Comparison of ENCODE assay signal across 1 cellular context in the genomic region with DNA sequence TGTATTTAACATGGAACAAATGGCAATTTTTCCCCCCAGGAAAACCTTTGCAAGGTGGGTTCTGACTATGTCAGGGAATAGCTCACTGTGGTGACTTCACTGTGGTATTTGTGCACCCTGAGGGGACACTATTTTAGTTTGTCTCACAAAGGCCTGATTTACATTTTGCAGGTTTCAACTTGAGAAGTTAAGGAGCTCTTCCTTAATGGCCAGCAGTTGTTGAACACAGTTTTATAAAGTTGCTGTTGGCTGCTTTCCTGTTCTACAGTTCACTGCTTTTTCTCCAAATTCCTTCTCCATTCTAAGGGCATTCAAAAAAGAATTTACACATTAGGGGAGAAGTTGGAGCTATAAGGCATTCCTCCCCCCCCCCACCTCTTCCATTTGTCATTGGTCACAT.
TF ChIP-seq lines count a peak whose summit lies in the region.

No MANE protein-coding gene starts in this region.

TF ChIP-seq in HEK293, 187 proteins besides CTCF, POLR2A, EP300 and RAD21 (continued from another document):
- TF ChIP-seq, protein P1, sequence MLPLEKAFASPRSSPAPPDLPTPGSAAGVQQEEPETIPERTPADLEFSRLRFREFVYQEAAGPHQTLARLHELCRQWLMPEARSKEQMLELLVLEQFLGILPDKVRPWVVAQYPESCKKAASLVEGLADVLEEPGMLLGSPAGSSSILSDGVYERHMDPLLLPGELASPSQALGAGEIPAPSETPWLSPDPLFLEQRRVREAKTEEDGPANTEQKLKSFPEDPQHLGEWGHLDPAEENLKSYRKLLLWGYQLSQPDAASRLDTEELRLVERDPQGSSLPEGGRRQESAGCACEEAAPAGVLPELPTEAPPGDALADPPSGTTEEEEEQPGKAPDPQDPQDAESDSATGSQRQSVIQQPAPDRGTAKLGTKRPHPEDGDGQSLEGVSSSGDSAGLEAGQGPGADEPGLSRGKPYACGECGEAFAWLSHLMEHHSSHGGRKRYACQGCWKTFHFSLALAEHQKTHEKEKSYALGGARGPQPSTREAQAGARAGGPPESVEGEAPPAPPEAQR (tag by site-specific recombination; IDR thresholded peaks at IDR 0.05): no peak
- TF ChIP-seq ZXDB (tag by site-specific recombination; IDR thresholded peaks at IDR 0.05) (0 out of 2 replicates have a peak, but pooled peaks have one; percentile 7), ZIC2 (tag by site-specific recombination; IDR thresholded peaks at IDR 0.05) (no peak), GLI2 (tag by site-specific recombination; IDR thresholded peaks at IDR 0.05; ENCODE audit: borderline replicate concordance, low read depth) (no peak), ZNF624 (tag by site-specific recombination; IDR thresholded peaks at IDR 0.05) (no peak), OSR2 (tag by site-specific recombination; IDR thresholded peaks at IDR 0.05) (peak; percentile 20; the same call in 1 of the 2 replicates), ZNF560 (tag by site-specific recombination; IDR thresholded peaks at IDR 0.05; ENCODE audit: borderline replicate concordance) (no peak), ZNF677 (tag by site-specific recombination; IDR thresholded peaks at IDR 0.05) (no peak), ZBTB20 (tag by site-specific recombination; IDR thresholded peaks at IDR 0.05) (no peak), SALL2 (tag by site-specific recombination; IDR thresholded peaks at IDR 0.05; ENCODE audit: borderline replicate concordance) (no peak), ZNF302 (tag by site-specific recombination; IDR thresholded peaks at IDR 0.05; ENCODE audit: low read depth) (no peak), ZBTB8A (tag by site-specific recombination; IDR thresholded peaks at IDR 0.05) (no peak), ZNF23 (tag by site-specific recombination; IDR thresholded peaks at IDR 0.05; ENCODE audit: borderline replicate concordance) (no peak), ZNF792 (tag by site-specific recombination; IDR thresholded peaks at IDR 0.05) (no peak), GLIS1 (tag by site-specific recombination; IDR thresholded peaks at IDR 0.05) (no peak), ZNF174 (tag by site-specific recombination; IDR thresholded peaks at IDR 0.05) (no peak), ZNF521 (tag by site-specific recombination; IDR thresholded peaks at IDR 0.05) (no peak), RBAK (tag by site-specific recombination; IDR thresholded peaks at IDR 0.05) (no peak)
- TF ChIP-seq, protein P2, sequence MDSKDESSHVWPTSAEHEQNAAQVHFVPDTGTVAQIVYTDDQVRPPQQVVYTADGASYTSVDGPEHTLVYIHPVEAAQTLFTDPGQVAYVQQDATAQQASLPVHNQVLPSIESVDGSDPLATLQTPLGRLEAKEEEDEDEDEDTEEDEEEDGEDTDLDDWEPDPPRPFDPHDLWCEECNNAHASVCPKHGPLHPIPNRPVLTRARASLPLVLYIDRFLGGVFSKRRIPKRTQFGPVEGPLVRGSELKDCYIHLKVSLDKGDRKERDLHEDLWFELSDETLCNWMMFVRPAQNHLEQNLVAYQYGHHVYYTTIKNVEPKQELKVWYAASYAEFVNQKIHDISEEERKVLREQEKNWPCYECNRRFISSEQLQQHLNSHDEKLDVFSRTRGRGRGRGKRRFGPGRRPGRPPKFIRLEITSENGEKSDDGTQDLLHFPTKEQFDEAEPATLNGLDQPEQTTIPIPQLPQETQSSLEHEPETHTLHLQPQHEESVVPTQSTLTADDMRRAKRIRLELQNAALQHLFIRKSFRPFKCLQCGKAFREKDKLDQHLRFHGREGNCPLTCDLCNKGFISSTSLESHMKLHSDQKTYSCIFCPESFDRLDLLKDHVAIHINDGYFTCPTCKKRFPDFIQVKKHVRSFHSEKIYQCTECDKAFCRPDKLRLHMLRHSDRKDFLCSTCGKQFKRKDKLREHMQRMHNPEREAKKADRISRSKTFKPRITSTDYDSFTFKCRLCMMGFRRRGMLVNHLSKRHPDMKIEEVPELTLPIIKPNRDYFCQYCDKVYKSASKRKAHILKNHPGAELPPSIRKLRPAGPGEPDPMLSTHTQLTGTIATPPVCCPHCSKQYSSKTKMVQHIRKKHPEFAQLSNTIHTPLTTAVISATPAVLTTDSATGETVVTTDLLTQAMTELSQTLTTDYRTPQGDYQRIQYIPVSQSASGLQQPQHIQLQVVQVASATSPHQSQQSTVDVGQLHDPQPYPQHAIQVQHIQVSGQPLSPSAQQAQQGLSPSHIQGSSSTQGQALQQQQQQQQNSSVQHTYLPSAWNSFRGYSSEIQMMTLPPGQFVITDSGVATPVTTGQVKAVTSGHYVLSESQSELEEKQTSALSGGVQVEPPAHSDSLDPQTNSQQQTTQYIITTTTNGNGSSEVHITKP (tag by site-specific recombination; IDR thresholded peaks at IDR 0.05): peak; percentile 40; the same call in 1 of the 2 replicates
- TF ChIP-seq, protein P3, sequence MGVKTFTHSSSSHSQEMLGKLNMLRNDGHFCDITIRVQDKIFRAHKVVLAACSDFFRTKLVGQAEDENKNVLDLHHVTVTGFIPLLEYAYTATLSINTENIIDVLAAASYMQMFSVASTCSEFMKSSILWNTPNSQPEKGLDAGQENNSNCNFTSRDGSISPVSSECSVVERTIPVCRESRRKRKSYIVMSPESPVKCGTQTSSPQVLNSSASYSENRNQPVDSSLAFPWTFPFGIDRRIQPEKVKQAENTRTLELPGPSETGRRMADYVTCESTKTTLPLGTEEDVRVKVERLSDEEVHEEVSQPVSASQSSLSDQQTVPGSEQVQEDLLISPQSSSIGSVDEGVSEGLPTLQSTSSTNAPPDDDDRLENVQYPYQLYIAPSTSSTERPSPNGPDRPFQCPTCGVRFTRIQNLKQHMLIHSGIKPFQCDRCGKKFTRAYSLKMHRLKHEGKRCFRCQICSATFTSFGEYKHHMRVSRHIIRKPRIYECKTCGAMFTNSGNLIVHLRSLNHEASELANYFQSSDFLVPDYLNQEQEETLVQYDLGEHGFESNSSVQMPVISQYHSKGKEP (tag by site-specific recombination; IDR thresholded peaks at IDR 0.05): peak; percentile 14; the same call in 1 of the 2 replicates
- TF ChIP-seq, protein P4, sequence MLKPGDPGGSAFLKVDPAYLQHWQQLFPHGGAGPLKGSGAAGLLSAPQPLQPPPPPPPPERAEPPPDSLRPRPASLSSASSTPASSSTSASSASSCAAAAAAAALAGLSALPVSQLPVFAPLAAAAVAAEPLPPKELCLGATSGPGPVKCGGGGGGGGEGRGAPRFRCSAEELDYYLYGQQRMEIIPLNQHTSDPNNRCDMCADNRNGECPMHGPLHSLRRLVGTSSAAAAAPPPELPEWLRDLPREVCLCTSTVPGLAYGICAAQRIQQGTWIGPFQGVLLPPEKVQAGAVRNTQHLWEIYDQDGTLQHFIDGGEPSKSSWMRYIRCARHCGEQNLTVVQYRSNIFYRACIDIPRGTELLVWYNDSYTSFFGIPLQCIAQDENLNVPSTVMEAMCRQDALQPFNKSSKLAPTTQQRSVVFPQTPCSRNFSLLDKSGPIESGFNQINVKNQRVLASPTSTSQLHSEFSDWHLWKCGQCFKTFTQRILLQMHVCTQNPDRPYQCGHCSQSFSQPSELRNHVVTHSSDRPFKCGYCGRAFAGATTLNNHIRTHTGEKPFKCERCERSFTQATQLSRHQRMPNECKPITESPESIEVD (tag by site-specific recombination; IDR thresholded peaks at IDR 0.05): peak; percentile 67
- TF ChIP-seq, protein P5, sequence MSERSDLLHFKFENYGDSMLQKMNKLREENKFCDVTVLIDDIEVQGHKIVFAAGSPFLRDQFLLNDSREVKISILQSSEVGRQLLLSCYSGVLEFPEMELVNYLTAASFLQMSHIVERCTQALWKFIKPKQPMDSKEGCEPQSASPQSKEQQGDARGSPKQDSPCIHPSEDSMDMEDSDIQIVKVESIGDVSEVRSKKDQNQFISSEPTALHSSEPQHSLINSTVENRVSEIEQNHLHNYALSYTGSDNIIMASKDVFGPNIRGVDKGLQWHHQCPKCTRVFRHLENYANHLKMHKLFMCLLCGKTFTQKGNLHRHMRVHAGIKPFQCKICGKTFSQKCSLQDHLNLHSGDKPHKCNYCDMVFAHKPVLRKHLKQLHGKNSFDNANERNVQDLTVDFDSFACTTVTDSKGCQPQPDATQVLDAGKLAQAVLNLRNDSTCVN (tag by site-specific recombination; optimal IDR thresholded peaks at IDR 0.05): no peak
- TF ChIP-seq, protein P6, sequence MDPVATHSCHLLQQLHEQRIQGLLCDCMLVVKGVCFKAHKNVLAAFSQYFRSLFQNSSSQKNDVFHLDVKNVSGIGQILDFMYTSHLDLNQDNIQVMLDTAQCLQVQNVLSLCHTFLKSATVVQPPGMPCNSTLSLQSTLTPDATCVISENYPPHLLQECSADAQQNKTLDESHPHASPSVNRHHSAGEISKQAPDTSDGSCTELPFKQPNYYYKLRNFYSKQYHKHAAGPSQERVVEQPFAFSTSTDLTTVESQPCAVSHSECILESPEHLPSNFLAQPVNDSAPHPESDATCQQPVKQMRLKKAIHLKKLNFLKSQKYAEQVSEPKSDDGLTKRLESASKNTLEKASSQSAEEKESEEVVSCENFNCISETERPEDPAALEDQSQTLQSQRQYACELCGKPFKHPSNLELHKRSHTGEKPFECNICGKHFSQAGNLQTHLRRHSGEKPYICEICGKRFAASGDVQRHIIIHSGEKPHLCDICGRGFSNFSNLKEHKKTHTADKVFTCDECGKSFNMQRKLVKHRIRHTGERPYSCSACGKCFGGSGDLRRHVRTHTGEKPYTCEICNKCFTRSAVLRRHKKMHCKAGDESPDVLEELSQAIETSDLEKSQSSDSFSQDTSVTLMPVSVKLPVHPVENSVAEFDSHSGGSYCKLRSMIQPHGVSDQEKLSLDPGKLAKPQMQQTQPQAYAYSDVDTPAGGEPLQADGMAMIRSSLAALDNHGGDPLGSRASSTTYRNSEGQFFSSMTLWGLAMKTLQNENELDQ (tag by site-specific recombination; IDR thresholded peaks at IDR 0.05; ENCODE audit: low read depth): no peak
- TF ChIP-seq, protein P7, sequence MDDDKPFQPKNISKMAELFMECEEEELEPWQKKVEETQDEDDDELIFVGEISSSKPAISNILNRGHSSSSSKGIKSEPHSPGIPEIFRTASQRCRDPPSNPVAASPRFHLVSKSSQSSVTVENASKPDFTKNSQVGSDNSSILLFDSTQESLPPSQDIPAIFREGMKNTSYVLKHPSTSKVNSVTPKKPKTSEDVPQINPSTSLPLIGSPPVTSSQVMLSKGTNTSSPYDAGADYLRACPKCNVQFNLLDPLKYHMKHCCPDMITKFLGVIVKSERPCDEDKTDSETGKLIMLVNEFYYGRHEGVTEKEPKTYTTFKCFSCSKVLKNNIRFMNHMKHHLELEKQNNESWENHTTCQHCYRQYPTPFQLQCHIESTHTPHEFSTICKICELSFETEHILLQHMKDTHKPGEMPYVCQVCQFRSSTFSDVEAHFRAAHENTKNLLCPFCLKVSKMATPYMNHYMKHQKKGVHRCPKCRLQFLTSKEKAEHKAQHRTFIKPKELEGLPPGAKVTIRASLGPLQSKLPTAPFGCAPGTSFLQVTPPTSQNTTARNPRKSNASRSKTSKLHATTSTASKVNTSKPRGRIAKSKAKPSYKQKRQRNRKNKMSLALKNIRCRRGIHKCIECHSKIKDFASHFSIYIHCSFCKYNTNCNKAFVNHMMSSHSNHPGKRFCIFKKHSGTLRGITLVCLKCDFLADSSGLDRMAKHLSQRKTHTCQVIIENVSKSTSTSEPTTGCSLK (tag by site-specific recombination; IDR thresholded peaks at IDR 0.05): no peak
- TF ChIP-seq, protein P8, sequence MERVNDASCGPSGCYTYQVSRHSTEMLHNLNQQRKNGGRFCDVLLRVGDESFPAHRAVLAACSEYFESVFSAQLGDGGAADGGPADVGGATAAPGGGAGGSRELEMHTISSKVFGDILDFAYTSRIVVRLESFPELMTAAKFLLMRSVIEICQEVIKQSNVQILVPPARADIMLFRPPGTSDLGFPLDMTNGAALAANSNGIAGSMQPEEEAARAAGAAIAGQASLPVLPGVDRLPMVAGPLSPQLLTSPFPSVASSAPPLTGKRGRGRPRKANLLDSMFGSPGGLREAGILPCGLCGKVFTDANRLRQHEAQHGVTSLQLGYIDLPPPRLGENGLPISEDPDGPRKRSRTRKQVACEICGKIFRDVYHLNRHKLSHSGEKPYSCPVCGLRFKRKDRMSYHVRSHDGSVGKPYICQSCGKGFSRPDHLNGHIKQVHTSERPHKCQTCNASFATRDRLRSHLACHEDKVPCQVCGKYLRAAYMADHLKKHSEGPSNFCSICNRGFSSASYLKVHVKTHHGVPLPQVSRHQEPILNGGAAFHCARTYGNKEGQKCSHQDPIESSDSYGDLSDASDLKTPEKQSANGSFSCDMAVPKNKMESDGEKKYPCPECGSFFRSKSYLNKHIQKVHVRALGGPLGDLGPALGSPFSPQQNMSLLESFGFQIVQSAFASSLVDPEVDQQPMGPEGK (tag by site-specific recombination; IDR thresholded peaks at IDR 0.05): no peak
- TF ChIP-seq, protein P9, sequence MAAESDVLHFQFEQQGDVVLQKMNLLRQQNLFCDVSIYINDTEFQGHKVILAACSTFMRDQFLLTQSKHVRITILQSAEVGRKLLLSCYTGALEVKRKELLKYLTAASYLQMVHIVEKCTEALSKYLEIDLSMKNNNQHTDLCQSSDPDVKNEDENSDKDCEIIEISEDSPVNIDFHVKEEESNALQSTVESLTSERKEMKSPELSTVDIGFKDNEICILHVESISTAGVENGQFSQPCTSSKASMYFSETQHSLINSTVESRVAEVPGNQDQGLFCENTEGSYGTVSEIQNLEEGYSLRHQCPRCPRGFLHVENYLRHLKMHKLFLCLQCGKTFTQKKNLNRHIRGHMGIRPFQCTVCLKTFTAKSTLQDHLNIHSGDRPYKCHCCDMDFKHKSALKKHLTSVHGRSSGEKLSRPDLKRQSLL (tag by site-specific recombination; IDR thresholded peaks at IDR 0.05): no peak
- TF ChIP-seq, protein P10, sequence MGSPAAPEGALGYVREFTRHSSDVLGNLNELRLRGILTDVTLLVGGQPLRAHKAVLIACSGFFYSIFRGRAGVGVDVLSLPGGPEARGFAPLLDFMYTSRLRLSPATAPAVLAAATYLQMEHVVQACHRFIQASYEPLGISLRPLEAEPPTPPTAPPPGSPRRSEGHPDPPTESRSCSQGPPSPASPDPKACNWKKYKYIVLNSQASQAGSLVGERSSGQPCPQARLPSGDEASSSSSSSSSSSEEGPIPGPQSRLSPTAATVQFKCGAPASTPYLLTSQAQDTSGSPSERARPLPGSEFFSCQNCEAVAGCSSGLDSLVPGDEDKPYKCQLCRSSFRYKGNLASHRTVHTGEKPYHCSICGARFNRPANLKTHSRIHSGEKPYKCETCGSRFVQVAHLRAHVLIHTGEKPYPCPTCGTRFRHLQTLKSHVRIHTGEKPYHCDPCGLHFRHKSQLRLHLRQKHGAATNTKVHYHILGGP (tag by site-specific recombination; IDR thresholded peaks at IDR 0.05): no peak
- TF ChIP-seq, protein P11, sequence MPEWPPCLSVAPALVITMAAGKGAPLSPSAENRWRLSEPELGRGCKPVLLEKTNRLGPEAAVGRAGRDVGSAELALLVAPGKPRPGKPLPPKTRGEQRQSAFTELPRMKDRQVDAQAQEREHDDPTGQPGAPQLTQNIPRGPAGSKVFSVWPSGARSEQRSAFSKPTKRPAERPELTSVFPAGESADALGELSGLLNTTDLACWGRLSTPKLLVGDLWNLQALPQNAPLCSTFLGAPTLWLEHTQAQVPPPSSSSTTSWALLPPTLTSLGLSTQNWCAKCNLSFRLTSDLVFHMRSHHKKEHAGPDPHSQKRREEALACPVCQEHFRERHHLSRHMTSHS (tag by site-specific recombination; IDR thresholded peaks at IDR 0.05): no peak
